In the genomic region with DNA sequence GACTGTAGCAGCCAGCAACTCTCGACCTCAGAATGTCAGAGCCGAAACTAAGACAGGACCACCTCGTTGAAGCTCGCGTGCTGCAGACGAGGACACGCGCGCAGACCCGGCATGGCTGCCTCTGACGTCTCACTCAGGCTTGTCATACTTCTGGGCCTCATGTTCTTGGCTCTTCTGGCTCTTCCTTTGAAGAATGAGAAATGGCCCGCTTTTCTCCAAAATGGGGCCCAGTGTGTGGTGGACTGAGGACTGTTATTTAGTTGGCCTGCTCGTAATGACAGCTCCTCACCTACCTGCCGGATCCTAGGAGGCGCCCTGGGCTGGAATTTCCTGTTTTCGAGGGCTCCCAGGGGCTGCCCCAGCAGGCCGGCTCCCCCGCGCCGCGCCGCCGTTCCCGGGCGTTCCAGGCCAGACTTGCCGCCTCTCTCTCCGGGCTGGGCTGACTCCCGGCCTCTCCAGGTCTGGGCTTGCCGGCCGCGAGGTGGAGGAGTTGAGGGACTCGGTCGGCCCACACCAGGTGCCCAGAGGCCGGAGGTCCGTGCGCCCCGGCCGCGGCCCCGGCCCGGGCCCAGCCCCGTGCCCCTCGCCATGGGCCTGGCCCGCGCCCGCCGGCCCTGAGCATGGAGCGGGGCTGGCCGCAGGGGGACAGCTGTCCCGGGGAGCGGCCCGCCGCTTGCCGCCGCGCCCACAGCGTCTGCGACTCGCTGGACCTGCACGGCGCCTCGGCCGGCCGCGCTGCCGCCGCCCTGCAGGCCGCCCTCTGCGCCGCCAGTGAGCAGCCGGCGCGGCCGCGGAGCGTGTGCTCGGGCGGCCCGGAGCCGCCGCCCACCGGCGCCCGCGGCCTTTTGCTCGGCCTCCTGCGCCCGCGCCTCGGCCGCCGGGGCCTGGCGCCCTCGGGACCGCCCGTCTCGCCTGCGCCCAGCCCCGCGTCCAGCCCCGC, we compare ENCODE assay signal across 1 cellular context.
TF ChIP-seq lines count a peak whose summit lies in the region.

No MANE protein-coding gene starts in this region.

TF ChIP-seq in K562, 482 proteins besides CTCF, POLR2A, EP300 and RAD21 (continued from another document):
- TF ChIP-seq, protein P1, sequence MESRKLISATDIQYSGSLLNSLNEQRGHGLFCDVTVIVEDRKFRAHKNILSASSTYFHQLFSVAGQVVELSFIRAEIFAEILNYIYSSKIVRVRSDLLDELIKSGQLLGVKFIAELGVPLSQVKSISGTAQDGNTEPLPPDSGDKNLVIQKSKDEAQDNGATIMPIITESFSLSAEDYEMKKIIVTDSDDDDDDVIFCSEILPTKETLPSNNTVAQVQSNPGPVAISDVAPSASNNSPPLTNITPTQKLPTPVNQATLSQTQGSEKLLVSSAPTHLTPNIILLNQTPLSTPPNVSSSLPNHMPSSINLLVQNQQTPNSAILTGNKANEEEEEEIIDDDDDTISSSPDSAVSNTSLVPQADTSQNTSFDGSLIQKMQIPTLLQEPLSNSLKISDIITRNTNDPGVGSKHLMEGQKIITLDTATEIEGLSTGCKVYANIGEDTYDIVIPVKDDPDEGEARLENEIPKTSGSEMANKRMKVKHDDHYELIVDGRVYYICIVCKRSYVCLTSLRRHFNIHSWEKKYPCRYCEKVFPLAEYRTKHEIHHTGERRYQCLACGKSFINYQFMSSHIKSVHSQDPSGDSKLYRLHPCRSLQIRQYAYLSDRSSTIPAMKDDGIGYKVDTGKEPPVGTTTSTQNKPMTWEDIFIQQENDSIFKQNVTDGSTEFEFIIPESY (CRISPR knock-in tag; IDR thresholded peaks at IDR 0.05): peak; percentile 73
- TF ChIP-seq GATA2 (CRISPR knock-in tag; IDR thresholded peaks at IDR 0.05) (0 out of 2 replicates have a peak, but pooled peaks have one; percentile 39), POLR2G (IDR thresholded peaks at IDR 0.05; ENCODE audit: low read depth, low read length) (0 out of 2 replicates have a peak, but pooled peaks have one; percentile 36), SMARCA5 (IDR thresholded peaks at IDR 0.05) (no peak), NELFE (IDR thresholded peaks at IDR 0.05; ENCODE audit: insufficient read depth, insufficient read length) (no peak), ZNF354B (CRISPR knock-in tag; IDR thresholded peaks at IDR 0.05) (no peak), ATF1 (CRISPR knock-in tag; IDR thresholded peaks at IDR 0.05) (no peak), ATF1 (tag; IDR thresholded peaks at IDR 0.05) (peak; percentile 53; the same call in 1 of the 2 replicates), ZNF436 (CRISPR knock-in tag; IDR thresholded peaks at IDR 0.05) (no peak)
- TF ChIP-seq, protein P2, sequence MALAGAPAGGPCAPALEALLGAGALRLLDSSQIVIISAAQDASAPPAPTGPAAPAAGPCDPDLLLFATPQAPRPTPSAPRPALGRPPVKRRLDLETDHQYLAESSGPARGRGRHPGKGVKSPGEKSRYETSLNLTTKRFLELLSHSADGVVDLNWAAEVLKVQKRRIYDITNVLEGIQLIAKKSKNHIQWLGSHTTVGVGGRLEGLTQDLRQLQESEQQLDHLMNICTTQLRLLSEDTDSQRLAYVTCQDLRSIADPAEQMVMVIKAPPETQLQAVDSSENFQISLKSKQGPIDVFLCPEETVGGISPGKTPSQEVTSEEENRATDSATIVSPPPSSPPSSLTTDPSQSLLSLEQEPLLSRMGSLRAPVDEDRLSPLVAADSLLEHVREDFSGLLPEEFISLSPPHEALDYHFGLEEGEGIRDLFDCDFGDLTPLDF (CRISPR knock-in tag; IDR thresholded peaks at IDR 0.05): no peak
- TF ChIP-seq, protein P3, sequence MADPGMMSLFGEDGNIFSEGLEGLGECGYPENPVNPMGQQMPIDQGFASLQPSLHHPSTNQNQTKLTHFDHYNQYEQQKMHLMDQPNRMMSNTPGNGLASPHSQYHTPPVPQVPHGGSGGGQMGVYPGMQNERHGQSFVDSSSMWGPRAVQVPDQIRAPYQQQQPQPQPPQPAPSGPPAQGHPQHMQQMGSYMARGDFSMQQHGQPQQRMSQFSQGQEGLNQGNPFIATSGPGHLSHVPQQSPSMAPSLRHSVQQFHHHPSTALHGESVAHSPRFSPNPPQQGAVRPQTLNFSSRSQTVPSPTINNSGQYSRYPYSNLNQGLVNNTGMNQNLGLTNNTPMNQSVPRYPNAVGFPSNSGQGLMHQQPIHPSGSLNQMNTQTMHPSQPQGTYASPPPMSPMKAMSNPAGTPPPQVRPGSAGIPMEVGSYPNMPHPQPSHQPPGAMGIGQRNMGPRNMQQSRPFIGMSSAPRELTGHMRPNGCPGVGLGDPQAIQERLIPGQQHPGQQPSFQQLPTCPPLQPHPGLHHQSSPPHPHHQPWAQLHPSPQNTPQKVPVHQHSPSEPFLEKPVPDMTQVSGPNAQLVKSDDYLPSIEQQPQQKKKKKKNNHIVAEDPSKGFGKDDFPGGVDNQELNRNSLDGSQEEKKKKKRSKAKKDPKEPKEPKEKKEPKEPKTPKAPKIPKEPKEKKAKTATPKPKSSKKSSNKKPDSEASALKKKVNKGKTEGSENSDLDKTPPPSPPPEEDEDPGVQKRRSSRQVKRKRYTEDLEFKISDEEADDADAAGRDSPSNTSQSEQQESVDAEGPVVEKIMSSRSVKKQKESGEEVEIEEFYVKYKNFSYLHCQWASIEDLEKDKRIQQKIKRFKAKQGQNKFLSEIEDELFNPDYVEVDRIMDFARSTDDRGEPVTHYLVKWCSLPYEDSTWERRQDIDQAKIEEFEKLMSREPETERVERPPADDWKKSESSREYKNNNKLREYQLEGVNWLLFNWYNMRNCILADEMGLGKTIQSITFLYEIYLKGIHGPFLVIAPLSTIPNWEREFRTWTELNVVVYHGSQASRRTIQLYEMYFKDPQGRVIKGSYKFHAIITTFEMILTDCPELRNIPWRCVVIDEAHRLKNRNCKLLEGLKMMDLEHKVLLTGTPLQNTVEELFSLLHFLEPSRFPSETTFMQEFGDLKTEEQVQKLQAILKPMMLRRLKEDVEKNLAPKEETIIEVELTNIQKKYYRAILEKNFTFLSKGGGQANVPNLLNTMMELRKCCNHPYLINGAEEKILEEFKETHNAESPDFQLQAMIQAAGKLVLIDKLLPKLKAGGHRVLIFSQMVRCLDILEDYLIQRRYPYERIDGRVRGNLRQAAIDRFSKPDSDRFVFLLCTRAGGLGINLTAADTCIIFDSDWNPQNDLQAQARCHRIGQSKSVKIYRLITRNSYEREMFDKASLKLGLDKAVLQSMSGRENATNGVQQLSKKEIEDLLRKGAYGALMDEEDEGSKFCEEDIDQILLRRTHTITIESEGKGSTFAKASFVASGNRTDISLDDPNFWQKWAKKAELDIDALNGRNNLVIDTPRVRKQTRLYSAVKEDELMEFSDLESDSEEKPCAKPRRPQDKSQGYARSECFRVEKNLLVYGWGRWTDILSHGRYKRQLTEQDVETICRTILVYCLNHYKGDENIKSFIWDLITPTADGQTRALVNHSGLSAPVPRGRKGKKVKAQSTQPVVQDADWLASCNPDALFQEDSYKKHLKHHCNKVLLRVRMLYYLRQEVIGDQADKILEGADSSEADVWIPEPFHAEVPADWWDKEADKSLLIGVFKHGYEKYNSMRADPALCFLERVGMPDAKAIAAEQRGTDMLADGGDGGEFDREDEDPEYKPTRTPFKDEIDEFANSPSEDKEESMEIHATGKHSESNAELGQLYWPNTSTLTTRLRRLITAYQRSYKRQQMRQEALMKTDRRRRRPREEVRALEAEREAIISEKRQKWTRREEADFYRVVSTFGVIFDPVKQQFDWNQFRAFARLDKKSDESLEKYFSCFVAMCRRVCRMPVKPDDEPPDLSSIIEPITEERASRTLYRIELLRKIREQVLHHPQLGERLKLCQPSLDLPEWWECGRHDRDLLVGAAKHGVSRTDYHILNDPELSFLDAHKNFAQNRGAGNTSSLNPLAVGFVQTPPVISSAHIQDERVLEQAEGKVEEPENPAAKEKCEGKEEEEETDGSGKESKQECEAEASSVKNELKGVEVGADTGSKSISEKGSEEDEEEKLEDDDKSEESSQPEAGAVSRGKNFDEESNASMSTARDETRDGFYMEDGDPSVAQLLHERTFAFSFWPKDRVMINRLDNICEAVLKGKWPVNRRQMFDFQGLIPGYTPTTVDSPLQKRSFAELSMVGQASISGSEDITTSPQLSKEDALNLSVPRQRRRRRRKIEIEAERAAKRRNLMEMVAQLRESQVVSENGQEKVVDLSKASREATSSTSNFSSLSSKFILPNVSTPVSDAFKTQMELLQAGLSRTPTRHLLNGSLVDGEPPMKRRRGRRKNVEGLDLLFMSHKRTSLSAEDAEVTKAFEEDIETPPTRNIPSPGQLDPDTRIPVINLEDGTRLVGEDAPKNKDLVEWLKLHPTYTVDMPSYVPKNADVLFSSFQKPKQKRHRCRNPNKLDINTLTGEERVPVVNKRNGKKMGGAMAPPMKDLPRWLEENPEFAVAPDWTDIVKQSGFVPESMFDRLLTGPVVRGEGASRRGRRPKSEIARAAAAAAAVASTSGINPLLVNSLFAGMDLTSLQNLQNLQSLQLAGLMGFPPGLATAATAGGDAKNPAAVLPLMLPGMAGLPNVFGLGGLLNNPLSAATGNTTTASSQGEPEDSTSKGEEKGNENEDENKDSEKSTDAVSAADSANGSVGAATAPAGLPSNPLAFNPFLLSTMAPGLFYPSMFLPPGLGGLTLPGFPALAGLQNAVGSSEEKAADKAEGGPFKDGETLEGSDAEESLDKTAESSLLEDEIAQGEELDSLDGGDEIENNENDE (IDR thresholded peaks at IDR 0.05; ENCODE audit: low read depth, low read length): no peak
- TF ChIP-seq, protein P4, sequence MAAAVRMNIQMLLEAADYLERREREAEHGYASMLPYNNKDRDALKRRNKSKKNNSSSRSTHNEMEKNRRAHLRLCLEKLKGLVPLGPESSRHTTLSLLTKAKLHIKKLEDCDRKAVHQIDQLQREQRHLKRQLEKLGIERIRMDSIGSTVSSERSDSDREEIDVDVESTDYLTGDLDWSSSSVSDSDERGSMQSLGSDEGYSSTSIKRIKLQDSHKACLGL (CRISPR knock-in tag; IDR thresholded peaks at IDR 0.05; ENCODE audit: borderline replicate concordance, poor library complexity, severe bottlenecking): no peak
- TF ChIP-seq, protein P5, sequence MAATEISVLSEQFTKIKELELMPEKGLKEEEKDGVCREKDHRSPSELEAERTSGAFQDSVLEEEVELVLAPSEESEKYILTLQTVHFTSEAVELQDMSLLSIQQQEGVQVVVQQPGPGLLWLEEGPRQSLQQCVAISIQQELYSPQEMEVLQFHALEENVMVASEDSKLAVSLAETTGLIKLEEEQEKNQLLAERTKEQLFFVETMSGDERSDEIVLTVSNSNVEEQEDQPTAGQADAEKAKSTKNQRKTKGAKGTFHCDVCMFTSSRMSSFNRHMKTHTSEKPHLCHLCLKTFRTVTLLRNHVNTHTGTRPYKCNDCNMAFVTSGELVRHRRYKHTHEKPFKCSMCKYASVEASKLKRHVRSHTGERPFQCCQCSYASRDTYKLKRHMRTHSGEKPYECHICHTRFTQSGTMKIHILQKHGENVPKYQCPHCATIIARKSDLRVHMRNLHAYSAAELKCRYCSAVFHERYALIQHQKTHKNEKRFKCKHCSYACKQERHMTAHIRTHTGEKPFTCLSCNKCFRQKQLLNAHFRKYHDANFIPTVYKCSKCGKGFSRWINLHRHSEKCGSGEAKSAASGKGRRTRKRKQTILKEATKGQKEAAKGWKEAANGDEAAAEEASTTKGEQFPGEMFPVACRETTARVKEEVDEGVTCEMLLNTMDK (IDR thresholded peaks at IDR 0.05; ENCODE audit: borderline replicate concordance, insufficient read depth, low read depth, low read length, poor library complexity, severe bottlenecking): no peak
